Comparison of ENCODE assay signal across 8 cellular contexts in the genomic region with DNA sequence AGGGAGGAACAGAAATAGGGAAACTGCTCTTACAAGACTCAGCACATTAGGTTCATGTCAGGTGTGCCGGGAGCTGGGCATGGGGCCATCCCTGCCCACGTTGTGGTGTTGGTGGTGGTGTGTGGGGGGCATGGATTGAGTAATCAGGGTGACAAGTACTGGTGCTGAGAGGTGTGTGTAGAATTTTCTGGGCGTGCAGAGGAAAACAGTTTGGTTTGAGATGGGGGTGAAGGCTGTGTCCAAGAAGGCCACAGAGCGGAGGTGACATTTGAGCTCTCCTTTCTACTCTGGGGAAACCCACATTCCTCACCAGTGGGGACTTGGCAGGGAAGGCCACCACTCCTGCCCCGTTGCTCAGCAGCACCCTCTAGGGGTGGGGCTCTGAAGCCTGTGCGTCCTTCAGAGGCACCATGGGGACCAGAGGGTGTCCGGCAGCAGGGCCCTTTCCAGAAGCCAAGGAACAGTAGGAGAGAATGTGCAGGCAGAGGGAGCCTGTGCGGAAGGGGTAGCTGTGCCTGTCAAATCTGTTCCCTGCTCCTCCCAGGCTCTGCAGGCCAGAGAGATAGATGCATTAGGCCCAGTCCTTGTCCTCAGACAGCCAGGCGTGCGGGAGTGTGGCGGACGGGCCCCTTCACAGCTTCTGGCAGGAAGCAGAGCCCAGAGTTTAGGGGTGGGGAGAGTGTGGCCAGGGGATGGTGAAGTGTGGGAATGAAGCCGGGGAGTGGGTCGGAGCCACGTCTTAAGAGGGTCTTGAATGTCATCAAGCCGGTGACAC. TPM values are rescaled to one million over a fixed set of nuclear protein-coding genes. Genes with fewer than 3 reads are reported as not detected.
DNase-seq lines count a peak whose midpoint lies in the region; ATAC-seq, FAIRE-seq and TF ChIP-seq lines count a peak whose summit lies in the region.

No MANE protein-coding gene starts in this region.

- H3K9me1 ChIP-seq in K562 (ENCODE audit: control insufficient read depth, insufficient read depth, low read length): peaks cover 4% of the 10 kb centered on the region

- H3K9ac ChIP-seq in BLaER1 (no peak overlapping the region), K562 (ENCODE audit: insufficient read depth in 1 of 2, low read depth in 2 of 2, low read length in 2 of 2) (peak overlapping the region; percentile 76 to 89)

- peak; percentile 49 for FAIRE-seq in K562 (lab: Jason Lieb, UNC)

- H3K4me1 ChIP-seq in BLaER1 (peaks cover 98% of the 10 kb centered on the region), K562 (replicated peaks in 1 of 2; ENCODE audit: control insufficient read depth in 2 of 2, insufficient read depth in 2 of 2, low read length in 2 of 2) (peaks cover 90 to 98% of the 10 kb centered on the region in 2 experiments)

- H3K4me1 Mint-ChIP-seq in neural crest cell: peaks cover 67% of the 10 kb centered on the region

- H3K36me3 ChIP-seq in BLaER1 (peaks cover 28% of the 10 kb centered on the region), K562 (ENCODE audit: control insufficient read depth, insufficient read depth, low read length) (peaks cover 64% of the 10 kb centered on the region)

- TF ChIP-seq CTCF in K562 (IDR thresholded peaks at IDR 0.05 in 2 of 3, conservative IDR thresholded peaks at IDR 0.05 in 1 of 3; ENCODE audit: insufficient read depth in 2 of 3, low read depth in 1 of 3, low read length in 3 of 3) (peak; percentile 89 to 98 (median 92)), neural crest cell (conservative IDR thresholded peaks at IDR 0.05) (peak; percentile 64)

- WGBS in K562 (ENCODE audit: insufficient coverage, low coverage, missing lambda C conversion rate): 65% methylated on average over 16 of the region's 16 CpGs

- H3K27ac ChIP-seq in BLaER1 (peak overlapping the region; percentile 52; the same call in 1 of the 2 replicates), K562 (ENCODE audit: extremely low read depth, low read depth, low read length) (peak overlapping the region; percentile 97)

- peaks cover 100% of the 10 kb centered on the region for H3K79me2 ChIP-seq in K562 (ENCODE audit: control insufficient read depth, insufficient read depth, low read length)

- BruUV-seq in K562 (replicated peaks; lab: Mats Ljungman, UMichigan): no TSS peak

- DNase-seq in Kasumi-1 (lab: John Stamatoyannopoulos, UW) (peak; percentile 10 to 21), K562 (ENCODE audit: extremely low read depth in 1 of 4, low spot score in 3 of 4) (peak in 3 of 4 experiments; percentile 58 to 81 (median 74)), neural crest cell (ENCODE audit: low read depth, low spot score) (no peak), NCI-H2196 treated with DMSO at 0.1 percent for 48 hours (lab: John Stamatoyannopoulos, UW; ENCODE audit: unreplicated experiment) (no peak), NCI-H226 (no peak), middle frontal gyrus (ENCODE audit: extremely low spot score, low spot score) (no peak)

- ATAC-seq in K562: peak; percentile 4
- no peak for ATAC-seq in HG03469 (IDR thresholded peaks at IDR 0.05; ENCODE audit: unreplicated experiment)

- peaks cover 43% of the 10 kb centered on the region for H3K27me3 Mint-ChIP-seq in neural crest cell (ENCODE audit: low read depth)

- no peak for TF ChIP-seq EP300 in K562 (IDR thresholded peaks at IDR 0.05; ENCODE audit: low read length)

- in situ Hi-C loops in K562 (cut with MboI): no loop called here

- H3K27ac Mint-ChIP-seq in neural crest cell (ENCODE audit: unreplicated experiment): no peak overlapping the region

- H2AFZ ChIP-seq in K562 (ENCODE audit: low read depth, low read length): no peak overlapping the region

- intact Hi-C loops in K562 (cut with micrococcal nuclease): loop anchor here (1.0 to 10.0 kb wide), 2 partner anchors 9 to 230 kb away; no protein-coding TSS in a partner anchor

- peaks cover 23% of the 10 kb centered on the region for H3K9me3 ChIP-seq in BLaER1
- H3K9me3 ChIP-seq in K562 (replicated peaks; ENCODE audit: control insufficient read depth, insufficient read depth, low read depth, low read length): no peaks in the 10 kb centered on the region

- CTCF ChIA-PET in K562 (lab: Yijun Ruan, JAX; ENCODE audit: low intra/inter-chr PET ratio): interaction anchor here (0.7 to 3.0 kb wide), 7 partner anchors 36 to 144 kb away, joined by 3 to 15 read pairs (median 6); no protein-coding TSS in a partner anchor

- no peaks in the 10 kb centered on the region for H3K36me3 Mint-ChIP-seq in neural crest cell (ENCODE audit: low read depth)

- TF ChIP-seq POLR2A in K562 (conservative IDR thresholded peaks at IDR 0.05): 0 out of 2 replicates have a peak, but pooled peaks have one; percentile 6

- H3K27me3 ChIP-seq in BLaER1: no peaks in the 10 kb centered on the region
- no peaks in the 10 kb centered on the region for H3K27me3 ChIP-seq in K562 (ENCODE audit: control insufficient read depth in 2 of 2, insufficient read depth in 2 of 2, low read length in 2 of 2)

- H3K4me2 ChIP-seq in BLaER1 (peak overlapping the region; percentile 77), K562 (ENCODE audit: insufficient read depth, low read length) (peak overlapping the region; percentile 89)

- H3K4me3 ChIP-seq in BLaER1 (no peak overlapping the region), K562 (no peak overlapping the region)

- TF ChIP-seq RAD21 in K562 (CRISPR knock-in tag; conservative IDR thresholded peaks at IDR 0.05 in 1 of 2, IDR thresholded peaks at IDR 0.05 in 1 of 2): peak; percentile 30 to 59; a peak in 3 of 4 replicates

- H3K4me3 Mint-ChIP-seq in neural crest cell: peak overlapping the region; percentile 36

- peaks cover 72% of the 10 kb centered on the region for H4K20me1 ChIP-seq in BLaER1
- peaks cover 46% of the 10 kb centered on the region for H4K20me1 ChIP-seq in K562 (replicated peaks; ENCODE audit: control insufficient read depth, insufficient read depth, low read length)

- no peaks in the 10 kb centered on the region for H3K9me3 Mint-ChIP-seq in neural crest cell

- POLR2A ChIA-PET in K562 (lab: Yijun Ruan, JAX): interaction anchor here (0.6 to 3.4 kb wide), 7 partner anchors 9 to 183 kb away, joined by 3 to 27 read pairs (median 3); no protein-coding TSS in a partner anchor

TF ChIP-seq in K562, 482 proteins besides CTCF, POLR2A, EP300 and RAD21 (continues in another document):
- TF ChIP-seq ZFP30 (CRISPR knock-in tag; IDR thresholded peaks at IDR 0.05; ENCODE audit: borderline replicate concordance) (no peak), PTTG1 (tag; IDR thresholded peaks at IDR 0.05; ENCODE audit: low read depth) (no peak), ZNF444 (CRISPR knock-in tag; IDR thresholded peaks at IDR 0.05) (no peak), ZNF592 (IDR thresholded peaks at IDR 0.05) (no peak), ZNF445 (CRISPR knock-in tag; IDR thresholded peaks at IDR 0.05; ENCODE audit: low read depth) (no peak)

RNA-seq across cellular contexts. Expression of gene GSE1, which starts 48.7 kb away (rescaled TPM):
- total RNA-seq in K562 (2011; cell fraction: chromatin; rRNA removed; ENCODE audit: low replicate concordance): 692 and 1,066 TPM in 2 replicates
- 409 and 435 TPM in 2 replicates for total RNA-seq in K562 (2011; cell fraction: nucleolus; rRNA removed)
- 438 and 467 TPM in 2 replicates for total RNA-seq in K562 (2011; cell fraction: nucleoplasm; rRNA removed)
- total RNA-seq in K562 (2014; rRNA removed) (89.1 and 104 TPM in 2 replicates), K562 (2014; rRNA removed; fragmentation: Illumina TruSeq; extraction: Trizol) (40.9 and 41.8 TPM in 2 replicates), K562 (2015; rRNA removed; fragmentation: Illumina TruSeq; extraction: Trizol) (57.9 and 60.6 TPM in 2 replicates), K562 (2021) (208 and 244 TPM in 2 replicates), neural crest cell (26.7 and 27.3 TPM in 2 replicates)
- polyA plus RNA-seq in K562 (2011; rRNA removed) (54.2 and 64.0 TPM in 2 replicates), K562 (2014; fragmentation: Illumina TruSeq; extraction: Trizol) (116 and 138 TPM in 2 replicates), K562 (2014; fragmentation: Nextera tagmentation; extraction: Ambion mirVana) (10 to 100 TPM; 12.2 to 15.8 TPM), K562 (2014; rRNA removed) (101 and 116 TPM in 2 replicates)
- polyA plus RNA-seq in K562 (2011; cell fraction: cytosol; rRNA removed): 54.1 and 55.3 TPM in 2 replicates
- polyA plus RNA-seq in K562 (2011; cell fraction: nucleus; rRNA removed): 210 and 277 TPM in 2 replicates
- 113 and 125 TPM in 2 replicates for polyA plus RNA-seq in K562 (2012)
- 61.1 and 68.8 TPM in 2 replicates for polyA minus RNA-seq in K562 (2011; rRNA and poly(A)+ RNA removed)
- 106 and 121 TPM in 2 replicates for polyA minus RNA-seq in K562 (2011; cell fraction: cytosol; rRNA and poly(A)+ RNA removed)
- 117 and 133 TPM in 2 replicates for polyA minus RNA-seq in K562 (2011; cell fraction: nucleus; rRNA and poly(A)+ RNA removed)

Comparison
In these comparisons a context has a peak if more than half of its experiments do, and no peak if none do; other contexts are left out.
1. DNase-seq: peak in Kasumi-1 (2 of 2) and K562 (3 of 4); none in neural crest cell (single experiment), NCI-H2196 treated with DMSO at 0.1 percent for 48 hours (single experiment), NCI-H226 (single experiment) and middle frontal gyrus (single experiment).